19 cellular contexts compared by ENCODE assay signal in the genomic region with DNA sequence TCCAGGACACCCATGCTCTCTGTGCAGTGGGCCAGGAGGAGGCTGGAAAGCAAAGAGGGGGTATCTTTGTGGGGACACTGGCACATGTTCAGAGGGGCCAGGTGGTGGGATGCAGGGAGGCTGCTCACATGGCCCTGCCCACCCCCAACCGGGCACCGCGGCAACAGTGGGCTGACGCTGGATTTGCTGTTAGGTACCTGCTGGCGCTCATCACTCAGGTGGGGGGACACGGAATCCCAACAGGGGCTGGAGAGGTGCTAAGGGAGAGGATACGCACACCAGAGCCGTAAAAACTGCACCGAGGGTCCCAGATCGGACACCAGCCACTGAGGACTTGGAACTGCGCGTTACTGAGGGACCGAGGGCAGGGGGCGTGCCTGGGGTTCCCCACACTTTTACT.
"Had no signal": no experiment of that assay in that cellular context is flagged by ENCODE, and none has a peak within 500 bp of the region (broad histone marks: within the 10 kb centered on the region; RNA-seq: fewer than 3 reads in every experiment).

No MANE protein-coding gene starts in this region.

- H3K9me3 ChIP-seq: colonic mucosa, left lung, lower lobe of right lung, pancreas, tibial artery, upper lobe of right lung, vagina had no signal

- H3K4me2 ChIP-seq: smooth muscle cell had no signal

- H3K27ac Mint-ChIP-seq: immature natural killer cell; memory B cell; mesothelial cell of epicardium; natural killer cell; progenitor cell of endocrine pancreas; stimulated activated naive CD8-positive, alpha-beta T cell treated with anti-CD3 and anti-CD28 coated beads, Interleukin-15, Interleukin-2, amounts not matched to agents 100 ng/mL and 50 ng/mL, for 24 hours had no signal

- H3K4me1 Mint-ChIP-seq: mesothelial cell of epicardium had no signal

- ATAC-seq: esophagus mucosa, left lung, lower lobe of right lung, natural killer cell, upper lobe of right lung had no signal

- H3K27ac ChIP-seq: colonic mucosa, left lung, lower lobe of right lung, pancreas, upper lobe of right lung, vagina had no signal

- H3K27me3 ChIP-seq: colonic mucosa, left lung, pancreas, tibial artery, upper lobe of right lung, vagina had no signal

- H3K4me3 Mint-ChIP-seq: immature natural killer cell; memory B cell; mesothelial cell of epicardium; natural killer cell; neural crest cell; stimulated activated naive CD8-positive, alpha-beta T cell treated with anti-CD3 and anti-CD28 coated beads, Interleukin-15, Interleukin-2, amounts not matched to agents 100 ng/mL and 50 ng/mL, for 24 hours had no signal

- H3K4me1 ChIP-seq: colonic mucosa had no signal

- H3K27me3 Mint-ChIP-seq: memory B cell; progenitor cell of endocrine pancreas; stimulated activated naive CD8-positive, alpha-beta T cell treated with anti-CD3 and anti-CD28 coated beads, Interleukin-15, Interleukin-2, amounts not matched to agents 100 ng/mL and 50 ng/mL, for 24 hours had no signal

- DNase-seq: colonic mucosa; effector CD4-positive, alpha-beta T cell; immature natural killer cell; left lung; lower lobe of right lung; natural killer cell; nucleus accumbens; stimulated activated CD4-positive, alpha-beta T cell treated with anti-CD3 and anti-CD28 coated beads, Interleukin-2, amount 100 ng/mL, for 48 hours; upper lobe of right lung had no signal

- H3K4me3 ChIP-seq: colonic mucosa, left lung, lower lobe of right lung, pancreas, smooth muscle cell, tibial artery, upper lobe of right lung, vagina had no signal

- H3K9me3 Mint-ChIP-seq: immature natural killer cell; memory B cell; mesothelial cell of epicardium; natural killer cell; neural crest cell; stimulated activated naive CD8-positive, alpha-beta T cell treated with anti-CD3 and anti-CD28 coated beads, Interleukin-15, Interleukin-2, amounts not matched to agents 100 ng/mL and 50 ng/mL, for 24 hours had no signal
